Comparison of ENCODE assay signal across 1 cellular context in genomic region chr19:2594319-2594718, GRCh38.
TF ChIP-seq lines count a peak whose summit lies in the region.

No MANE protein-coding gene starts in this region.

TF ChIP-seq in WTC11, 78 proteins besides CTCF, POLR2A, EP300 and RAD21 (continued from another document):
- no peak for TF ChIP-seq ZNF512 (CRISPR knock-in tag; IDR thresholded peaks at IDR 0.05; ENCODE audit: borderline replicate concordance)
- no peak for TF ChIP-seq SMAD4 (CRISPR knock-in tag; IDR thresholded peaks at IDR 0.05)
